In the genomic region with DNA sequence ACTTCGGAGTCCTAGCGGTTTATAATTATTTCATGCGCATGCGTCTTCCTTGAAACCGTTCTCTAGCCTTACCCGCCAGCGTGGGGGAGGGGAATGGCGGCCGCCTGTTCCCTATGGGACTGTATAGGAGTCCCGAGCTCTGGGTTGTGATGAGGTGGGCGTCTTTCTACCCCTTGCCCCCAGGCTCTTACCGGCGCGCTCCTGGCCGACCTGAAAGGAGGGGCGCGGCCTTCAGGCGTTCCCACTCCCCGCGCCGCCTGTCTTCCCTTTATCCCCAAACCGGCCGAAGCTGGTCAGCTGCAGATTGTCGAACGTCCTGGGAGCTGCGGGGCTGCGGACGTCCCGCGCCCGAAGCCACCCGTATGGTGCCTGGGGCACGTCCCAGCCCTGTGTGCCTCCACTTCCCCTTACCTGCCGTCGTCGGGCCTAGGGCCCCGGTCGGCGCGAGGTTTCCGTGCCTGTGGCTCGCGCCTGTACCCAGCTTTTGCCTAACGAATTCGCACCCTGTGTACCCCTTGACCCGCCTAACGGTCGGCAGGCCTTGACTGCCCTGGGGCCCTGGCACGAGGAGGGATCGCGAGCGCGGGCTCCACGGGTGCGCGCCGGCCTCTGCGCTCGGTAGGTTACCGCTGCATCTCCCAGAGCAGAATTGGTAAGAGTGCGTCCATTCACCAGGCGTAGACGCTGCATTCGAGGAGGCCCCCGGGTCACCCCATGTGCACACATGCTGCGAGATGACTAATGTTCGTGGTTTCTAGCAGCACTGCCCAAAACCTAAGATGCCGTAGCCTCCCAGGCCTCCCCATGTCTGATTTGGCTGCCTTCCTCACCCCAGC, we compare ENCODE assay signal across 1 cellular context.
A peak's percentile ranks its signal among the peaks of the same experiment; 100 is the strongest.
TF ChIP-seq lines count a peak whose summit lies in the region.

No MANE protein-coding gene starts in this region.

TF ChIP-seq in GM12878, 131 proteins besides CTCF, POLR2A, EP300 and RAD21 (continued from another document):
- TF ChIP-seq, protein P1, sequence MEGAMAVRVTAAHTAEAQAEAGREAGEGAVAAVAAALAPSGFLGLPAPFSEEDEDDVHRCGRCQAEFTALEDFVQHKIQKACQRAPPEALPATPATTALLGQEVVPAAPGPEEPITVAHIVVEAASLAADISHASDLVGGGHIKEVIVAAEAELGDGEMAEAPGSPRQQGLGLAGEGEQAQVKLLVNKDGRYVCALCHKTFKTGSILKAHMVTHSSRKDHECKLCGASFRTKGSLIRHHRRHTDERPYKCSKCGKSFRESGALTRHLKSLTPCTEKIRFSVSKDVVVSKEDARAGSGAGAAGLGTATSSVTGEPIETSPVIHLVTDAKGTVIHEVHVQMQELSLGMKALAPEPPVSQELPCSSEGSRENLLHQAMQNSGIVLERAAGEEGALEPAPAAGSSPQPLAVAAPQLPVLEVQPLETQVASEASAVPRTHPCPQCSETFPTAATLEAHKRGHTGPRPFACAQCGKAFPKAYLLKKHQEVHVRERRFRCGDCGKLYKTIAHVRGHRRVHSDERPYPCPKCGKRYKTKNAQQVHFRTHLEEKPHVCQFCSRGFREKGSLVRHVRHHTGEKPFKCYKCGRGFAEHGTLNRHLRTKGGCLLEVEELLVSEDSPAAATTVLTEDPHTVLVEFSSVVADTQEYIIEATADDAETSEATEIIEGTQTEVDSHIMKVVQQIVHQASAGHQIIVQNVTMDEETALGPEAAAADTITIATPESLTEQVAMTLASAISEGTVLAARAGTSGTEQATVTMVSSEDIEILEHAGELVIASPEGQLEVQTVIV (IDR thresholded peaks at IDR 0.05; ENCODE audit: borderline replicate concordance, partially characterized antibody): peak; percentile 30
- TF ChIP-seq, protein P2, sequence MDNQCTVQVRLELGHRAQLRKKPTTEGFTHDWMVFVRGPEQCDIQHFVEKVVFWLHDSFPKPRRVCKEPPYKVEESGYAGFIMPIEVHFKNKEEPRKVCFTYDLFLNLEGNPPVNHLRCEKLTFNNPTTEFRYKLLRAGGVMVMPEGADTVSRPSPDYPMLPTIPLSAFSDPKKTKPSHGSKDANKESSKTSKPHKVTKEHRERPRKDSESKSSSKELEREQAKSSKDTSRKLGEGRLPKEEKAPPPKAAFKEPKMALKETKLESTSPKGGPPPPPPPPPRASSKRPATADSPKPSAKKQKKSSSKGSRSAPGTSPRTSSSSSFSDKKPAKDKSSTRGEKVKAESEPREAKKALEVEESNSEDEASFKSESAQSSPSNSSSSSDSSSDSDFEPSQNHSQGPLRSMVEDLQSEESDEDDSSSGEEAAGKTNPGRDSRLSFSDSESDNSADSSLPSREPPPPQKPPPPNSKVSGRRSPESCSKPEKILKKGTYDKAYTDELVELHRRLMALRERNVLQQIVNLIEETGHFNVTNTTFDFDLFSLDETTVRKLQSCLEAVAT (IDR thresholded peaks at IDR 0.05): peak; percentile 98
- TF ChIP-seq ZNF622 (IDR thresholded peaks at IDR 0.05) (no peak), NFIC (IDR thresholded peaks at IDR 0.05; ENCODE audit: low read depth, low read length) (no peak), CEBPB (IDR thresholded peaks at IDR 0.05; ENCODE audit: borderline replicate concordance in 1 of 2, low read depth in 2 of 2, low read length in 2 of 2) (no peak), TCF12 (IDR thresholded peaks at IDR 0.05; ENCODE audit: low read depth, low read length) (no peak), MYC (IDR thresholded peaks at IDR 0.05; ENCODE audit: insufficient read depth, insufficient read length, insufficient replicate concordance, low read length, severe bottlenecking) (peak; percentile 19), WRNIP1 (IDR thresholded peaks at IDR 0.05; ENCODE audit: borderline replicate concordance, low read depth, low read length) (no peak), KAT2A (conservative IDR thresholded peaks at IDR 0.05; ENCODE audit: control insufficient read depth, low read depth, low read length) (no peak), CBFB (IDR thresholded peaks at IDR 0.05; ENCODE audit: low read depth) (no peak), SMARCA5 (IDR thresholded peaks at IDR 0.05) (no peak), LARP7 (IDR thresholded peaks at IDR 0.05) (peak; percentile 86), EED (IDR thresholded peaks at IDR 0.05; ENCODE audit: low read depth) (no peak), CBX3 (IDR thresholded peaks at IDR 0.05; ENCODE audit: borderline replicate concordance, low read depth) (no peak), SUZ12 (IDR thresholded peaks at IDR 0.05; ENCODE audit: unreplicated experiment) (no peak), BCL11A (IDR thresholded peaks at IDR 0.05; ENCODE audit: low read depth, low read length) (0 out of 2 replicates have a peak, but pooled peaks have one; percentile 17), TAF1 (IDR thresholded peaks at IDR 0.05; ENCODE audit: borderline replicate concordance, low read depth, low read length) (peak; percentile 65), GATAD2B (conservative IDR thresholded peaks at IDR 0.05; ENCODE audit: low read depth) (peak; percentile 75), ASH2L (IDR thresholded peaks at IDR 0.05; ENCODE audit: borderline replicate concordance, low read depth) (no peak), NFXL1 (IDR thresholded peaks at IDR 0.05; ENCODE audit: borderline replicate concordance) (no peak), MYB (IDR thresholded peaks at IDR 0.05; ENCODE audit: borderline replicate concordance, low read depth, low read length) (0 out of 2 replicates have a peak, but pooled peaks have one; percentile 38), ESRRA (IDR thresholded peaks at IDR 0.05; ENCODE audit: low read length) (no peak), YY1 (IDR thresholded peaks at IDR 0.05; ENCODE audit: low read depth, low read length) (peak; percentile 97), IKZF1 (conservative IDR thresholded peaks at IDR 0.05) (peak; percentile 73), RELA (IDR thresholded peaks at IDR 0.05; ENCODE audit: borderline replicate concordance, partially characterized antibody) (peak; percentile 34), NBN (IDR thresholded peaks at IDR 0.05) (no peak; the same call in 1 of the 2 replicates), CREB1 (IDR thresholded peaks at IDR 0.05; ENCODE audit: low read depth) (0 out of 2 replicates have a peak, but pooled peaks have one; percentile 16), CHD2 (IDR thresholded peaks at IDR 0.05; ENCODE audit: borderline replicate concordance, low read depth, low read length) (peak; percentile 77), RB1 (IDR thresholded peaks at IDR 0.05; ENCODE audit: borderline replicate concordance) (peak; percentile 86; the same call in 1 of the 2 replicates), SRF (IDR thresholded peaks at IDR 0.05; ENCODE audit: low read depth in 2 of 2, low read length in 2 of 2) (no peak), HDAC2 (IDR thresholded peaks at IDR 0.05) (0 out of 2 replicates have a peak, but pooled peaks have one; percentile 43), CHD4 (IDR thresholded peaks at IDR 0.05) (no peak), HDGF (IDR thresholded peaks at IDR 0.05) (peak; percentile 47; the same call in 1 of the 2 replicates)
- TF ChIP-seq, protein P3, sequence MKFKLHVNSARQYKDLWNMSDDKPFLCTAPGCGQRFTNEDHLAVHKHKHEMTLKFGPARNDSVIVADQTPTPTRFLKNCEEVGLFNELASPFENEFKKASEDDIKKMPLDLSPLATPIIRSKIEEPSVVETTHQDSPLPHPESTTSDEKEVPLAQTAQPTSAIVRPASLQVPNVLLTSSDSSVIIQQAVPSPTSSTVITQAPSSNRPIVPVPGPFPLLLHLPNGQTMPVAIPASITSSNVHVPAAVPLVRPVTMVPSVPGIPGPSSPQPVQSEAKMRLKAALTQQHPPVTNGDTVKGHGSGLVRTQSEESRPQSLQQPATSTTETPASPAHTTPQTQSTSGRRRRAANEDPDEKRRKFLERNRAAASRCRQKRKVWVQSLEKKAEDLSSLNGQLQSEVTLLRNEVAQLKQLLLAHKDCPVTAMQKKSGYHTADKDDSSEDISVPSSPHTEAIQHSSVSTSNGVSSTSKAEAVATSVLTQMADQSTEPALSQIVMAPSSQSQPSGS (IDR thresholded peaks at IDR 0.05; ENCODE audit: low read length): no peak
- TF ChIP-seq, protein P4, sequence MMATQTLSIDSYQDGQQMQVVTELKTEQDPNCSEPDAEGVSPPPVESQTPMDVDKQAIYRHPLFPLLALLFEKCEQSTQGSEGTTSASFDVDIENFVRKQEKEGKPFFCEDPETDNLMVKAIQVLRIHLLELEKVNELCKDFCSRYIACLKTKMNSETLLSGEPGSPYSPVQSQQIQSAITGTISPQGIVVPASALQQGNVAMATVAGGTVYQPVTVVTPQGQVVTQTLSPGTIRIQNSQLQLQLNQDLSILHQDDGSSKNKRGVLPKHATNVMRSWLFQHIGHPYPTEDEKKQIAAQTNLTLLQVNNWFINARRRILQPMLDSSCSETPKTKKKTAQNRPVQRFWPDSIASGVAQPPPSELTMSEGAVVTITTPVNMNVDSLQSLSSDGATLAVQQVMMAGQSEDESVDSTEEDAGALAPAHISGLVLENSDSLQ (IDR thresholded peaks at IDR 0.05): 0 out of 2 replicates have a peak, but pooled peaks have one; percentile 5
- TF ChIP-seq, protein P5, sequence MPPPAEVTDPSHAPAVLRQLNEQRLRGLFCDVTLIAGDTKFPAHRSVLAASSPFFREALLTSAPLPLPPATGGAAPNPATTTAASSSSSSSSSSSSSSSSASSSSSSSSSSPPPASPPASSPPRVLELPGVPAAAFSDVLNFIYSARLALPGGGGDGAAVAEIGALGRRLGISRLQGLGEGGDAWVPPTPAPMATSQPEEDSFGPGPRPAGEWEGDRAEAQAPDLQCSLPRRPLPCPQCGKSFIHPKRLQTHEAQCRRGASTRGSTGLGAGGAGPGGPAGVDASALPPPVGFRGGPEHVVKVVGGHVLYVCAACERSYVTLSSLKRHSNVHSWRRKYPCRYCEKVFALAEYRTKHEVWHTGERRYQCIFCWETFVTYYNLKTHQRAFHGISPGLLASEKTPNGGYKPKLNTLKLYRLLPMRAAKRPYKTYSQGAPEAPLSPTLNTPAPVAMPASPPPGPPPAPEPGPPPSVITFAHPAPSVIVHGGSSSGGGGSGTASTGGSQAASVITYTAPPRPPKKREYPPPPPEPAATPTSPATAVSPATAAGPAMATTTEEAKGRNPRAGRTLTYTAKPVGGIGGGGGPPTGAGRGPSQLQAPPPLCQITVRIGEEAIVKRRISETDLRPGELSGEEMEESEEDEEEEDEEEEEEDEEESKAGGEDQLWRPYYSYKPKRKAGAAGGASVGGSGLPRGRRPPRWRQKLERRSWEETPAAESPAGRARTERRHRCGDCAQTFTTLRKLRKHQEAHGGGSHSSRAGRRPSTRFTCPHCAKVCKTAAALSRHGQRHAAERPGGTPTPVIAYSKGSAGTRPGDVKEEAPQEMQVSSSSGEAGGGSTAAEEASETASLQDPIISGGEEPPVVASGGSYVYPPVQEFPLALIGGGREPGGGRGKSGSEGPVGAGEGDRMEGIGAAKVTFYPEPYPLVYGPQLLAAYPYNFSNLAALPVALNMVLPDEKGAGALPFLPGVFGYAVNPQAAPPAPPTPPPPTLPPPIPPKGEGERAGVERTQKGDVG (CRISPR knock-in tag; IDR thresholded peaks at IDR 0.05): no peak; the same call in 1 of the 2 replicates
- TF ChIP-seq, protein P6, sequence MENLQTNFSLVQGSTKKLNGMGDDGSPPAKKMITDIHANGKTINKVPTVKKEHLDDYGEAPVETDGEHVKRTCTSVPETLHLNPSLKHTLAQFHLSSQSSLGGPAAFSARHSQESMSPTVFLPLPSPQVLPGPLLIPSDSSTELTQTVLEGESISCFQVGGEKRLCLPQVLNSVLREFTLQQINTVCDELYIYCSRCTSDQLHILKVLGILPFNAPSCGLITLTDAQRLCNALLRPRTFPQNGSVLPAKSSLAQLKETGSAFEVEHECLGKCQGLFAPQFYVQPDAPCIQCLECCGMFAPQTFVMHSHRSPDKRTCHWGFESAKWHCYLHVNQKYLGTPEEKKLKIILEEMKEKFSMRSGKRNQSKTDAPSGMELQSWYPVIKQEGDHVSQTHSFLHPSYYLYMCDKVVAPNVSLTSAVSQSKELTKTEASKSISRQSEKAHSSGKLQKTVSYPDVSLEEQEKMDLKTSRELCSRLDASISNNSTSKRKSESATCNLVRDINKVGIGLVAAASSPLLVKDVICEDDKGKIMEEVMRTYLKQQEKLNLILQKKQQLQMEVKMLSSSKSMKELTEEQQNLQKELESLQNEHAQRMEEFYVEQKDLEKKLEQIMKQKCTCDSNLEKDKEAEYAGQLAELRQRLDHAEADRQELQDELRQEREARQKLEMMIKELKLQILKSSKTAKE (IDR thresholded peaks at IDR 0.05; ENCODE audit: low read depth, poor library complexity, severe bottlenecking): peak; percentile 39
- TF ChIP-seq, protein P7, sequence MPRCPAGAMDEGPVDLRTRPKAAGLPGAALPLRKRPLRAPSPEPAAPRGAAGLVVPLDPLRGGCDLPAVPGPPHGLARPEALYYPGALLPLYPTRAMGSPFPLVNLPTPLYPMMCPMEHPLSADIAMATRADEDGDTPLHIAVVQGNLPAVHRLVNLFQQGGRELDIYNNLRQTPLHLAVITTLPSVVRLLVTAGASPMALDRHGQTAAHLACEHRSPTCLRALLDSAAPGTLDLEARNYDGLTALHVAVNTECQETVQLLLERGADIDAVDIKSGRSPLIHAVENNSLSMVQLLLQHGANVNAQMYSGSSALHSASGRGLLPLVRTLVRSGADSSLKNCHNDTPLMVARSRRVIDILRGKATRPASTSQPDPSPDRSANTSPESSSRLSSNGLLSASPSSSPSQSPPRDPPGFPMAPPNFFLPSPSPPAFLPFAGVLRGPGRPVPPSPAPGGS (IDR thresholded peaks at IDR 0.05; ENCODE audit: borderline replicate concordance, insufficient read depth, low read depth, low read length, poor library complexity, severe bottlenecking): no peak
